ENCODE assay signal across 34 cellular contexts in the genomic region with DNA sequence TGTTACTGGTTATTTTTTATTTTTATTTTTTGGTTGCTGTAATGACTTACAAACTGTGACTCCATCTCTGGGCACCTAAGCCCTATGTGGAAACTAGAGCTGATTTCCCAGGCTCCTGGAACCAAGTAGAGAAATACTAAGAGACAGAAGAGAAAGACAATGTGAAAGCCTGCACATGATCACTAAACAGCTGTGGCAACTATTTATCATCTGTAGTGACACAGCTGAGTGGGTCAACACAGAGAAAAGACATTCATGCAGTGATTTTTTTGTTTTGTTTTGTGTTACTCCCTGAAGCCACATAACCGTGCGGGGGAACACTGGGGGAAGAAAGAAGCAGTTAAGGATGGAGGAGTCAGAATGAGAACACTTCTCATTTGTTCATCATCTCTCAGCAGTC. TPM values are rescaled to one million over a fixed set of nuclear protein-coding genes. Genes with fewer than 3 reads are reported as not detected.
"Had no signal": no experiment of that assay in that cellular context is flagged by ENCODE, and none has a peak within 500 bp of the region (broad histone marks: within the 10 kb centered on the region; RNA-seq: fewer than 3 reads in every experiment).

No MANE protein-coding gene starts in this region.

- ATAC-seq: activated CD4-positive, alpha-beta T cell treated with anti-CD3 and anti-CD28 coated beads for 36 hours; effector memory CD8-positive, alpha-beta T cell; heart left ventricle; left lung; lower lobe of right lung; SK-N-SH treated with all-trans-retinoic acid at 6 μM for 48 hours; stimulated activated naive B cell treated with anti-CD40 and anti-IgM and Interleukin-4, amounts not matched to agents 10 μg/mL and 1 μg/mL and 100 μg/mL, for 72 hours had no signal

- H3K4me1 Mint-ChIP-seq: nephron progenitor cell had no signal

- H3K9me3 Mint-ChIP-seq: activated T-helper 1 cell treated with anti-CD3 and anti-CD28 coated beads, Interleukin-12 subunit alpha, Interleukin-12 subunit beta, Interleukin-2, Interleukin-4 antibody, amounts not matched to agents 30 ng/mL and 10 ng/mL and 1 ng/mL, durations not matched to agents 14 hours and 24 hours and 36 hours; effector memory CD8-positive, alpha-beta T cell; nephron progenitor cell; stimulated activated naive B cell treated with anti-CD40 and anti-IgM and Interleukin-4, amounts not matched to agents 10 μg/mL and 1 μg/mL and 100 μg/mL, for 72 hours had no signal

- H3K27me3 Mint-ChIP-seq: activated CD4-positive, alpha-beta T cell treated with anti-CD3 and anti-CD28 coated beads for 36 hours; activated naive CD4-positive, alpha-beta T cell treated with anti-CD3 and anti-CD28 coated beads, Interleukin-2, amount 10 ng/mL, durations not matched to agents 7 days and 5 days; activated naive CD8-positive, alpha-beta T cell treated with anti-CD3 and anti-CD28 coated beads, Interleukin-2, amount 10 ng/mL, durations not matched to agents 7 days and 5 days; effector memory CD8-positive, alpha-beta T cell; progenitor cell of endocrine pancreas; stimulated activated naive B cell treated with anti-CD40 and anti-IgM and Interleukin-4, amounts not matched to agents 10 μg/mL and 1 μg/mL and 100 μg/mL, for 72 hours had no signal

- H3K27ac Mint-ChIP-seq: activated CD4-positive, alpha-beta T cell treated with anti-CD3 and anti-CD28 coated beads for 36 hours; activated naive CD4-positive, alpha-beta T cell treated with anti-CD3 and anti-CD28 coated beads, Interleukin-2, amount 10 ng/mL, durations not matched to agents 7 days and 5 days; activated naive CD8-positive, alpha-beta T cell treated with anti-CD3 and anti-CD28 coated beads, Interleukin-2, amount 10 ng/mL, durations not matched to agents 7 days and 5 days; activated T-helper 1 cell treated with anti-CD3 and anti-CD28 coated beads, Interleukin-12 subunit alpha, Interleukin-12 subunit beta, Interleukin-2, Interleukin-4 antibody, amounts not matched to agents 30 ng/mL and 10 ng/mL and 1 ng/mL, durations not matched to agents 14 hours and 24 hours and 36 hours; effector memory CD8-positive, alpha-beta T cell; nephron progenitor cell; progenitor cell of endocrine pancreas; stimulated activated naive B cell treated with anti-CD40 and anti-IgM and Interleukin-4, amounts not matched to agents 10 μg/mL and 1 μg/mL and 100 μg/mL, for 72 hours had no signal

- DNase-seq: activated CD4-positive, alpha-beta T cell treated with anti-CD3 and anti-CD28 coated beads for 36 hours; activated CD4-positive, CD25-positive, alpha-beta regulatory T cell; activated CD8-positive, alpha-beta memory T cell treated with anti-CD3 and anti-CD28 coated beads, Interleukin-2, amount 50 U/mL, for 4 hours; activated gamma-delta T cell; activated naive CD4-positive, alpha-beta T cell treated with anti-CD3 and anti-CD28 coated beads, Interleukin-2, amount 10 ng/mL, durations not matched to agents 7 days and 5 days; activated naive CD8-positive, alpha-beta T cell treated with anti-CD3 and anti-CD28 coated beads, Interleukin-2, amount 10 ng/mL, durations not matched to agents 7 days and 5 days; activated T-cell treated with anti-CD3 and anti-CD28 coated beads, Interleukin-2, amount 50 U/mL, for 1 hour; brain microvascular endothelial cell; effector memory CD8-positive, alpha-beta T cell; heart left ventricle; hypothalamus; immature natural killer cell; kidney; left lung; lower lobe of right lung; mesendoderm; nephron progenitor cell; retina; sigmoid colon; stimulated activated CD4-positive, alpha-beta T cell treated with anti-CD3 and anti-CD28 coated beads, Interleukin-15, amount 100 ng/mL, for 24 hours; stimulated activated CD4-positive, alpha-beta T cell treated with anti-CD3 and anti-CD28 coated beads, Interleukin-2, amount 100 ng/mL, for 24 hours; stimulated activated naive B cell treated with anti-CD40 and anti-IgM and Interleukin-4, amounts not matched to agents 10 μg/mL and 1 μg/mL and 100 μg/mL, for 72 hours had no signal

- H3K4me3 Mint-ChIP-seq: activated CD4-positive, alpha-beta T cell treated with anti-CD3 and anti-CD28 coated beads for 36 hours; activated naive CD4-positive, alpha-beta T cell treated with anti-CD3 and anti-CD28 coated beads, Interleukin-2, amount 10 ng/mL, durations not matched to agents 7 days and 5 days; activated naive CD8-positive, alpha-beta T cell treated with anti-CD3 and anti-CD28 coated beads, Interleukin-2, amount 10 ng/mL, durations not matched to agents 7 days and 5 days; activated T-helper 1 cell treated with anti-CD3 and anti-CD28 coated beads, Interleukin-12 subunit alpha, Interleukin-12 subunit beta, Interleukin-2, Interleukin-4 antibody, amounts not matched to agents 30 ng/mL and 10 ng/mL and 1 ng/mL, durations not matched to agents 14 hours and 24 hours and 36 hours; effector memory CD8-positive, alpha-beta T cell; immature natural killer cell; nephron progenitor cell; stimulated activated naive B cell treated with anti-CD40 and anti-IgM and Interleukin-4, amounts not matched to agents 10 μg/mL and 1 μg/mL and 100 μg/mL, for 72 hours had no signal

RNA-seq across cellular contexts. Expression of a gene that starts 21.5 kb away (rescaled TPM):
- total RNA-seq: activated CD4-positive, alpha-beta T cell treated with anti-CD3 and anti-CD28 coated beads for 36 hours; activated T-helper 1 cell treated with anti-CD3 and anti-CD28 coated beads, Interleukin-12 subunit alpha, Interleukin-12 subunit beta, Interleukin-2, Interleukin-4 antibody, amounts not matched to agents 30 ng/mL and 10 ng/mL and 1 ng/mL, durations not matched to agents 14 hours and 24 hours and 36 hours had no signal

RNA-seq across cellular contexts. Expression of a gene that starts 37.7 kb away (rescaled TPM):
- total RNA-seq: activated CD4-positive, alpha-beta T cell treated with anti-CD3 and anti-CD28 coated beads for 36 hours; activated CD8-positive, alpha-beta memory T cell treated with anti-CD3 and anti-CD28 coated beads for 36 hours; activated T-helper 1 cell treated with anti-CD3 and anti-CD28 coated beads, Interleukin-12 subunit alpha, Interleukin-12 subunit beta, Interleukin-2, Interleukin-4 antibody, amounts not matched to agents 30 ng/mL and 10 ng/mL and 1 ng/mL, durations not matched to agents 14 hours and 24 hours and 36 hours; astrocyte; cardiac septum; endothelial cell of umbilical vein; fibroblast of villous mesenchyme; kidney; left lung; lower lobe of right lung; mononuclear cell; osteocyte; sigmoid colon; T-helper 2 cell treated with Interferon-gamma antibody and Interleukin-4, amounts not matched to agents 100 ng/mL and 5 ng/mL, for 36 hours; tibial nerve had no signal

RNA-seq across cellular contexts. Expression of a gene that starts 40.6 kb away (rescaled TPM):
- total RNA-seq: activated CD4-positive, alpha-beta T cell treated with anti-CD3 and anti-CD28 coated beads for 36 hours; activated CD8-positive, alpha-beta memory T cell treated with anti-CD3 and anti-CD28 coated beads for 36 hours; activated naive CD8-positive, alpha-beta T cell treated with anti-CD3 and anti-CD28 coated beads, Interleukin-2, amount 10 ng/mL, durations not matched to agents 7 days and 5 days; activated T-helper 1 cell treated with anti-CD3 and anti-CD28 coated beads, Interleukin-12 subunit alpha, Interleukin-12 subunit beta, Interleukin-2, Interleukin-4 antibody, amounts not matched to agents 30 ng/mL and 10 ng/mL and 1 ng/mL, durations not matched to agents 14 hours and 24 hours and 36 hours; astrocyte; cardiac septum; endothelial cell of umbilical vein; kidney; left lung; lower lobe of right lung; osteocyte; T-helper 2 cell treated with Interferon-gamma antibody and Interleukin-4, amounts not matched to agents 100 ng/mL and 5 ng/mL, for 36 hours; tibial nerve had no signal
